Comparison of ENCODE assay signal across 8 cellular contexts in genomic region chr15:71651750-71652186, GRCh38.
DNase-seq lines count a peak whose midpoint lies in the region; ATAC-seq and TF ChIP-seq lines count a peak whose summit lies in the region.

No MANE protein-coding gene starts in this region.

- H3K4me1 ChIP-seq in gastrocnemius medialis: peaks cover 0 to 6% of the 10 kb centered on the region in 2 donors

- peaks cover 4 to 6% (median 6%) of the 10 kb centered on the region in 3 donors for H3K27me3 Mint-ChIP-seq in CD14-positive monocyte (ENCODE audit: low read depth in 3 of 3)

- TF ChIP-seq POLR2A in gastrocnemius medialis (IDR thresholded peaks at IDR 0.05): no peak

- H3K27ac ChIP-seq in gastrocnemius medialis: no peak overlapping the region

- intact Hi-C loops in gastrocnemius medialis (cut with DNase I; ENCODE audit: low total_unique reads) (loop anchor here (1.0 to 5.0 kb wide), 3 partner anchors 76 to 203 kb away; no protein-coding TSS in a partner anchor), CD14-positive monocyte (cut with micrococcal nuclease) (no loop called here)

- H3K9me3 Mint-ChIP-seq in CD14-positive monocyte: peaks cover 0 to 2% (median 0%) of the 10 kb centered on the region in 7 donors

- DNase-seq in ELF-1 (ENCODE audit: low read depth, low spot score): peak; percentile 59
- DNase-seq in LHCN-M2 (ENCODE audit: low read depth): peak; percentile 75
- peak; percentile 63 for DNase-seq in SW480 (ENCODE audit: low spot score)
- peak; percentile 62 for DNase-seq in glomerular visceral epithelial cell (ENCODE audit: extremely low spot score)
- no peak for DNase-seq in gastrocnemius medialis
- DNase-seq in cerebellum (ENCODE audit: low spot score): no peak
- no peak for DNase-seq in CD14-positive monocyte (ENCODE audit: low spot score)

- in situ Hi-C loops in gastrocnemius medialis (cut with MboI; ENCODE audit: low sequenced_read_pairs in 4 of 4): loop anchor here in 1 of 4 donors (10.0 kb wide), 1 partner anchor 207 kb away; no protein-coding TSS in a partner anchor

- H3K36me3 Mint-ChIP-seq in CD14-positive monocyte: no peaks in the 10 kb centered on the region

- H3K36me3 ChIP-seq in gastrocnemius medialis: no peaks in the 10 kb centered on the region

- TF ChIP-seq CTCF in gastrocnemius medialis (IDR thresholded peaks at IDR 0.05 in 4 of 5, conservative IDR thresholded peaks at IDR 0.05 in 1 of 5) (peak in 4 of 5 experiments; percentile 13 to 46 (median 35)), CD14-positive monocyte (IDR thresholded peaks at IDR 0.05) (no peak)

- H3K27me3 ChIP-seq in gastrocnemius medialis: no peaks in the 10 kb centered on the region

- no peak overlapping the region for H3K4me3 ChIP-seq in gastrocnemius medialis

- no peaks in the 10 kb centered on the region for H3K9me3 ChIP-seq in gastrocnemius medialis

- no peaks in the 10 kb centered on the region for H3K4me1 Mint-ChIP-seq in CD14-positive monocyte

- no peak for ATAC-seq in gastrocnemius medialis
- ATAC-seq in HG02884 (IDR thresholded peaks at IDR 0.05; ENCODE audit: unreplicated experiment): no peak

- H3K4me3 Mint-ChIP-seq in CD14-positive monocyte: no peak overlapping the region

- H3K27ac Mint-ChIP-seq in CD14-positive monocyte: no peak overlapping the region

Comparison
In these comparisons a context has a peak if more than half of its experiments do, and no peak if none do; other contexts are left out.
1. DNase-seq: peak in ELF-1 (single experiment), LHCN-M2 (single experiment), SW480 (single experiment) and glomerular visceral epithelial cell (single experiment); none in gastrocnemius medialis (0 of 2), cerebellum (single experiment) and CD14-positive monocyte (single experiment).